In the genomic region with DNA sequence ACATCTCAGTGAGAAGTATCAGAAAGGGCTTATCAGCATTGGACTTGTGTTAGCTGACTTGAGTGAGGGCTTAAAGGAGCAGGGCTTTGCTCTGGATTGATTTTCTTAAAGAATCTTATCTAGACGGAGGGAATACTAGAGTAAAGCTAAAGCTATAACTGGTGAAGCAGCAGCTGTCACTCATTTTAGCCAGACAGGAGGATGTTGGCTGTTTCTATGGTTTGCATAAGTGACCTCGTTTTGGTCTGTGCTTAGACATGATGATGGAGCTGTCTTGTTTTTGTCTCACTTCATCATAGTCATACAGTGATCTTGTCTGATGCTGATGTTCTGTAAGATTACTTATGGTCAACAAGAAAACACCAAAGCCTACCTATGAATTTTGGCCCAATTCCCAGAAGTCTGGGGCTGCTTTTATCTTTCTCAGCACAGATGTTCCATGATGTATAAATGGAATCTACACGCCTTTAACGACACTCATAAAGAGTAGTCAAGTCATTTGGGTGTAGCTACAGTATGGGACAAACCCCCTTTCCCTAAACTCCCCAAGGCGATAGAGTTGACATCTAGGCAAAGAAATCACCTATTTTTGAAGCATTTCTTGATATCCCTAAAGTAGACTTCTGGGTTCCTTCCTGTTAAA, we compare ENCODE assay signal across 1 cellular context.
TF ChIP-seq lines count a peak whose summit lies in the region.

No MANE protein-coding gene starts in this region.

TF ChIP-seq in K562, 482 proteins besides CTCF, POLR2A, EP300 and RAD21 (continued from another document and continues in another):
- peak; percentile 41; the same call in 1 of the 2 replicates for TF ChIP-seq JUN (IDR thresholded peaks at IDR 0.05; ENCODE audit: borderline replicate concordance, low read depth, low read length)
- no peak for TF ChIP-seq JUN (CRISPR knock-in tag; IDR thresholded peaks at IDR 0.05; ENCODE audit: borderline replicate concordance)
- no peak for TF ChIP-seq ZNF76 (CRISPR knock-in tag; IDR thresholded peaks at IDR 0.05; ENCODE audit: borderline replicate concordance)
- TF ChIP-seq, protein P1, sequence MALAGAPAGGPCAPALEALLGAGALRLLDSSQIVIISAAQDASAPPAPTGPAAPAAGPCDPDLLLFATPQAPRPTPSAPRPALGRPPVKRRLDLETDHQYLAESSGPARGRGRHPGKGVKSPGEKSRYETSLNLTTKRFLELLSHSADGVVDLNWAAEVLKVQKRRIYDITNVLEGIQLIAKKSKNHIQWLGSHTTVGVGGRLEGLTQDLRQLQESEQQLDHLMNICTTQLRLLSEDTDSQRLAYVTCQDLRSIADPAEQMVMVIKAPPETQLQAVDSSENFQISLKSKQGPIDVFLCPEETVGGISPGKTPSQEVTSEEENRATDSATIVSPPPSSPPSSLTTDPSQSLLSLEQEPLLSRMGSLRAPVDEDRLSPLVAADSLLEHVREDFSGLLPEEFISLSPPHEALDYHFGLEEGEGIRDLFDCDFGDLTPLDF (CRISPR knock-in tag; IDR thresholded peaks at IDR 0.05) = no peak
- TF ChIP-seq, protein P2, sequence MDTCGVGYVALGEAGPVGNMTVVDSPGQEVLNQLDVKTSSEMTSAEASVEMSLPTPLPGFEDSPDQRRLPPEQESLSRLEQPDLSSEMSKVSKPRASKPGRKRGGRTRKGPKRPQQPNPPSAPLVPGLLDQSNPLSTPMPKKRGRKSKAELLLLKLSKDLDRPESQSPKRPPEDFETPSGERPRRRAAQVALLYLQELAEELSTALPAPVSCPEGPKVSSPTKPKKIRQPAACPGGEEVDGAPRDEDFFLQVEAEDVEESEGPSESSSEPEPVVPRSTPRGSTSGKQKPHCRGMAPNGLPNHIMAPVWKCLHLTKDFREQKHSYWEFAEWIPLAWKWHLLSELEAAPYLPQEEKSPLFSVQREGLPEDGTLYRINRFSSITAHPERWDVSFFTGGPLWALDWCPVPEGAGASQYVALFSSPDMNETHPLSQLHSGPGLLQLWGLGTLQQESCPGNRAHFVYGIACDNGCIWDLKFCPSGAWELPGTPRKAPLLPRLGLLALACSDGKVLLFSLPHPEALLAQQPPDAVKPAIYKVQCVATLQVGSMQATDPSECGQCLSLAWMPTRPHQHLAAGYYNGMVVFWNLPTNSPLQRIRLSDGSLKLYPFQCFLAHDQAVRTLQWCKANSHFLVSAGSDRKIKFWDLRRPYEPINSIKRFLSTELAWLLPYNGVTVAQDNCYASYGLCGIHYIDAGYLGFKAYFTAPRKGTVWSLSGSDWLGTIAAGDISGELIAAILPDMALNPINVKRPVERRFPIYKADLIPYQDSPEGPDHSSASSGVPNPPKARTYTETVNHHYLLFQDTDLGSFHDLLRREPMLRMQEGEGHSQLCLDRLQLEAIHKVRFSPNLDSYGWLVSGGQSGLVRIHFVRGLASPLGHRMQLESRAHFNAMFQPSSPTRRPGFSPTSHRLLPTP (IDR thresholded peaks at IDR 0.05; ENCODE audit: borderline replicate concordance, extremely low read depth, insufficient read length) = no peak
- TF ChIP-seq PRPF4 (IDR thresholded peaks at IDR 0.05; ENCODE audit: insufficient read depth, low read depth, low read length, poor library complexity, severe bottlenecking) = no peak
- no peak for TF ChIP-seq ZNF445 (CRISPR knock-in tag; IDR thresholded peaks at IDR 0.05; ENCODE audit: low read depth)
- TF ChIP-seq, protein P3, sequence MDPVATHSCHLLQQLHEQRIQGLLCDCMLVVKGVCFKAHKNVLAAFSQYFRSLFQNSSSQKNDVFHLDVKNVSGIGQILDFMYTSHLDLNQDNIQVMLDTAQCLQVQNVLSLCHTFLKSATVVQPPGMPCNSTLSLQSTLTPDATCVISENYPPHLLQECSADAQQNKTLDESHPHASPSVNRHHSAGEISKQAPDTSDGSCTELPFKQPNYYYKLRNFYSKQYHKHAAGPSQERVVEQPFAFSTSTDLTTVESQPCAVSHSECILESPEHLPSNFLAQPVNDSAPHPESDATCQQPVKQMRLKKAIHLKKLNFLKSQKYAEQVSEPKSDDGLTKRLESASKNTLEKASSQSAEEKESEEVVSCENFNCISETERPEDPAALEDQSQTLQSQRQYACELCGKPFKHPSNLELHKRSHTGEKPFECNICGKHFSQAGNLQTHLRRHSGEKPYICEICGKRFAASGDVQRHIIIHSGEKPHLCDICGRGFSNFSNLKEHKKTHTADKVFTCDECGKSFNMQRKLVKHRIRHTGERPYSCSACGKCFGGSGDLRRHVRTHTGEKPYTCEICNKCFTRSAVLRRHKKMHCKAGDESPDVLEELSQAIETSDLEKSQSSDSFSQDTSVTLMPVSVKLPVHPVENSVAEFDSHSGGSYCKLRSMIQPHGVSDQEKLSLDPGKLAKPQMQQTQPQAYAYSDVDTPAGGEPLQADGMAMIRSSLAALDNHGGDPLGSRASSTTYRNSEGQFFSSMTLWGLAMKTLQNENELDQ (CRISPR knock-in tag; IDR thresholded peaks at IDR 0.05; ENCODE audit: borderline replicate concordance) = no peak
- TF ChIP-seq ARID1B (IDR thresholded peaks at IDR 0.05) = peak; percentile 97
- no peak for TF ChIP-seq BRD4 (IDR thresholded peaks at IDR 0.05)
- TF ChIP-seq, protein P4, sequence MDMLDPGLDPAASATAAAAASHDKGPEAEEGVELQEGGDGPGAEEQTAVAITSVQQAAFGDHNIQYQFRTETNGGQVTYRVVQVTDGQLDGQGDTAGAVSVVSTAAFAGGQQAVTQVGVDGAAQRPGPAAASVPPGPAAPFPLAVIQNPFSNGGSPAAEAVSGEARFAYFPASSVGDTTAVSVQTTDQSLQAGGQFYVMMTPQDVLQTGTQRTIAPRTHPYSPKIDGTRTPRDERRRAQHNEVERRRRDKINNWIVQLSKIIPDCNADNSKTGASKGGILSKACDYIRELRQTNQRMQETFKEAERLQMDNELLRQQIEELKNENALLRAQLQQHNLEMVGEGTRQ (CRISPR knock-in tag; IDR thresholded peaks at IDR 0.05) = no peak
- TF ChIP-seq SMAD3 (CRISPR knock-in tag; conservative IDR thresholded peaks at IDR 0.05) = no peak
- no peak for TF ChIP-seq ZNF551 (CRISPR knock-in tag; IDR thresholded peaks at IDR 0.05)
- TF ChIP-seq DPF2 (IDR thresholded peaks at IDR 0.05) = peak; percentile 96
- TF ChIP-seq ZNF586 (CRISPR knock-in tag; conservative IDR thresholded peaks at IDR 0.05) = no peak
- TF ChIP-seq SAFB (IDR thresholded peaks at IDR 0.05; ENCODE audit: borderline replicate concordance, low read depth, low read length) = no peak
- TF ChIP-seq GTF2A2 (tag; IDR thresholded peaks at IDR 0.05) = no peak
- TF ChIP-seq, protein P5, sequence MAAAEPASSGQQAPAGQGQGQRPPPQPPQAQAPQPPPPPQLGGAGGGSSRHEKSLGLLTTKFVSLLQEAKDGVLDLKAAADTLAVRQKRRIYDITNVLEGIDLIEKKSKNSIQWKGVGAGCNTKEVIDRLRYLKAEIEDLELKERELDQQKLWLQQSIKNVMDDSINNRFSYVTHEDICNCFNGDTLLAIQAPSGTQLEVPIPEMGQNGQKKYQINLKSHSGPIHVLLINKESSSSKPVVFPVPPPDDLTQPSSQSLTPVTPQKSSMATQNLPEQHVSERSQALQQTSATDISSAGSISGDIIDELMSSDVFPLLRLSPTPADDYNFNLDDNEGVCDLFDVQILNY (CRISPR knock-in tag; IDR thresholded peaks at IDR 0.05) = no peak
- peak; percentile 25; the same call in 1 of the 2 replicates for TF ChIP-seq RFX1 (IDR thresholded peaks at IDR 0.05)
- TF ChIP-seq POLR2H (tag; IDR thresholded peaks at IDR 0.05; ENCODE audit: low read depth) = no peak
- peak; percentile 84 to 95; a peak in 3 of 4 replicates for TF ChIP-seq TBL1XR1 (IDR thresholded peaks at IDR 0.05; ENCODE audit: low read length in 2 of 2)
- TF ChIP-seq NBN (IDR thresholded peaks at IDR 0.05; ENCODE audit: low read depth) = peak; percentile 84; the same call in 1 of the 2 replicates
- TF ChIP-seq XRCC5 (IDR thresholded peaks at IDR 0.05; ENCODE audit: low read depth, low read length) = no peak
- TF ChIP-seq HCFC1 (IDR thresholded peaks at IDR 0.05; ENCODE audit: low read depth, low read length) = no peak
- no peak for TF ChIP-seq PHTF2 (CRISPR knock-in tag; IDR thresholded peaks at IDR 0.05)
- TF ChIP-seq, protein P6, sequence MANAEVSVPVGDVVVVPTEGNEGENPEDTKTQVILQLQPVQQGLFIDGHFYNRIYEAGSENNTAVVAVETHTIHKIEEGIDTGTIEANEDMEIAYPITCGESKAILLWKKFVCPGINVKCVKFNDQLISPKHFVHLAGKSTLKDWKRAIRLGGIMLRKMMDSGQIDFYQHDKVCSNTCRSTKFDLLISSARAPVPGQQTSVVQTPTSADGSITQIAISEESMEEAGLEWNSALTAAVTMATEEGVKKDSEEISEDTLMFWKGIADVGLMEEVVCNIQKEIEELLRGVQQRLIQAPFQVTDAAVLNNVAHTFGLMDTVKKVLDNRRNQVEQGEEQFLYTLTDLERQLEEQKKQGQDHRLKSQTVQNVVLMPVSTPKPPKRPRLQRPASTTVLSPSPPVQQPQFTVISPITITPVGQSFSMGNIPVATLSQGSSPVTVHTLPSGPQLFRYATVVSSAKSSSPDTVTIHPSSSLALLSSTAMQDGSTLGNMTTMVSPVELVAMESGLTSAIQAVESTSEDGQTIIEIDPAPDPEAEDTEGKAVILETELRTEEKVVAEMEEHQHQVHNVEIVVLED (CRISPR knock-in tag; IDR thresholded peaks at IDR 0.05) = no peak
- TF ChIP-seq CXXC5 (CRISPR knock-in tag; IDR thresholded peaks at IDR 0.05) = peak; percentile 84
- TF ChIP-seq ETV6 (IDR thresholded peaks at IDR 0.05; ENCODE audit: borderline replicate concordance in 1 of 2, low read depth in 2 of 2, low read length in 1 of 2) = no peak
- TF ChIP-seq ETV6 (CRISPR knock-in tag; IDR thresholded peaks at IDR 0.05; ENCODE audit: borderline replicate concordance) = no peak
- TF ChIP-seq HDAC2 (IDR thresholded peaks at IDR 0.05) = peak; percentile 97
- no peak for TF ChIP-seq ZFP1 (CRISPR knock-in tag; IDR thresholded peaks at IDR 0.05)
- TF ChIP-seq HMG20A (CRISPR knock-in tag; conservative IDR thresholded peaks at IDR 0.05) = no peak
- TF ChIP-seq ZNF197 (CRISPR knock-in tag; IDR thresholded peaks at IDR 0.05; ENCODE audit: low read depth) = no peak
- no peak for TF ChIP-seq PURB (CRISPR knock-in tag; IDR thresholded peaks at IDR 0.05; ENCODE audit: low read depth)
- TF ChIP-seq HDAC6 (IDR thresholded peaks at IDR 0.05; ENCODE audit: low read depth, low read length) = no peak
- TF ChIP-seq, protein P7, sequence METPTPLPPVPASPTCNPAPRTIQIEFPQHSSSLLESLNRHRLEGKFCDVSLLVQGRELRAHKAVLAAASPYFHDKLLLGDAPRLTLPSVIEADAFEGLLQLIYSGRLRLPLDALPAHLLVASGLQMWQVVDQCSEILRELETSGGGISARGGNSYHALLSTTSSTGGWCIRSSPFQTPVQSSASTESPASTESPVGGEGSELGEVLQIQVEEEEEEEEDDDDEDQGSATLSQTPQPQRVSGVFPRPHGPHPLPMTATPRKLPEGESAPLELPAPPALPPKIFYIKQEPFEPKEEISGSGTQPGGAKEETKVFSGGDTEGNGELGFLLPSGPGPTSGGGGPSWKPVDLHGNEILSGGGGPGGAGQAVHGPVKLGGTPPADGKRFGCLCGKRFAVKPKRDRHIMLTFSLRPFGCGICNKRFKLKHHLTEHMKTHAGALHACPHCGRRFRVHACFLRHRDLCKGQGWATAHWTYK (CRISPR knock-in tag; IDR thresholded peaks at IDR 0.05) = no peak
- TF ChIP-seq SRF (CRISPR knock-in tag; IDR thresholded peaks at IDR 0.05) = no peak
- TF ChIP-seq SREBF2 (CRISPR knock-in tag; IDR thresholded peaks at IDR 0.05) = no peak
- no peak for TF ChIP-seq SIRT6 (IDR thresholded peaks at IDR 0.05; ENCODE audit: low read depth, low read length)
- TF ChIP-seq SMARCA4 (IDR thresholded peaks at IDR 0.05) = peak; percentile 97
- no peak for TF ChIP-seq ZNF263 (CRISPR knock-in tag; IDR thresholded peaks at IDR 0.05; ENCODE audit: borderline replicate concordance)
- TF ChIP-seq TCF7L2 (IDR thresholded peaks at IDR 0.05; ENCODE audit: low read depth, low read length) = no peak
- TF ChIP-seq NR2C1 (IDR thresholded peaks at IDR 0.05) = no peak
- TF ChIP-seq NR2C1 (tag; IDR thresholded peaks at IDR 0.05) = no peak
- no peak for TF ChIP-seq HNRNPLL (IDR thresholded peaks at IDR 0.05; ENCODE audit: low read depth, low read length, poor library complexity, severe bottlenecking)
- TF ChIP-seq CHD4 (IDR thresholded peaks at IDR 0.05; ENCODE audit: insufficient read depth, insufficient replicate concordance, low read depth, low read length, poor library complexity, severe bottlenecking) = no peak
- no peak for TF ChIP-seq NR2F6 (CRISPR knock-in tag; IDR thresholded peaks at IDR 0.05)
- no peak for TF ChIP-seq ZNF239 (CRISPR knock-in tag; IDR thresholded peaks at IDR 0.05)
- TF ChIP-seq, protein P8, sequence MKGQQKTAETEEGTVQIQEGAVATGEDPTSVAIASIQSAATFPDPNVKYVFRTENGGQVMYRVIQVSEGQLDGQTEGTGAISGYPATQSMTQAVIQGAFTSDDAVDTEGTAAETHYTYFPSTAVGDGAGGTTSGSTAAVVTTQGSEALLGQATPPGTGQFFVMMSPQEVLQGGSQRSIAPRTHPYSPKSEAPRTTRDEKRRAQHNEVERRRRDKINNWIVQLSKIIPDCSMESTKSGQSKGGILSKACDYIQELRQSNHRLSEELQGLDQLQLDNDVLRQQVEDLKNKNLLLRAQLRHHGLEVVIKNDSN (CRISPR knock-in tag; IDR thresholded peaks at IDR 0.05) = no peak
- TF ChIP-seq ZNF3 (CRISPR knock-in tag; IDR thresholded peaks at IDR 0.05) = no peak
- TF ChIP-seq RBM25 (IDR thresholded peaks at IDR 0.05; ENCODE audit: low read depth, low read length, severe bottlenecking) = no peak
- peak; percentile 67; the same call in 1 of the 2 replicates for TF ChIP-seq MTA3 (IDR thresholded peaks at IDR 0.05; ENCODE audit: borderline replicate concordance)
- TF ChIP-seq EP400 (IDR thresholded peaks at IDR 0.05) = peak; percentile 57
- TF ChIP-seq RCOR1 (IDR thresholded peaks at IDR 0.05; ENCODE audit: borderline replicate concordance in 1 of 2, low read depth in 2 of 2, low read length in 2 of 2) = peak; percentile 78 to 88; a peak in 3 of 4 replicates
- no peak for TF ChIP-seq HNRNPK (IDR thresholded peaks at IDR 0.05; ENCODE audit: low read depth, low read length, poor library complexity, severe bottlenecking)
- no peak for TF ChIP-seq FOXA1 (IDR thresholded peaks at IDR 0.05; ENCODE audit: borderline replicate concordance)
- TF ChIP-seq, protein P9, sequence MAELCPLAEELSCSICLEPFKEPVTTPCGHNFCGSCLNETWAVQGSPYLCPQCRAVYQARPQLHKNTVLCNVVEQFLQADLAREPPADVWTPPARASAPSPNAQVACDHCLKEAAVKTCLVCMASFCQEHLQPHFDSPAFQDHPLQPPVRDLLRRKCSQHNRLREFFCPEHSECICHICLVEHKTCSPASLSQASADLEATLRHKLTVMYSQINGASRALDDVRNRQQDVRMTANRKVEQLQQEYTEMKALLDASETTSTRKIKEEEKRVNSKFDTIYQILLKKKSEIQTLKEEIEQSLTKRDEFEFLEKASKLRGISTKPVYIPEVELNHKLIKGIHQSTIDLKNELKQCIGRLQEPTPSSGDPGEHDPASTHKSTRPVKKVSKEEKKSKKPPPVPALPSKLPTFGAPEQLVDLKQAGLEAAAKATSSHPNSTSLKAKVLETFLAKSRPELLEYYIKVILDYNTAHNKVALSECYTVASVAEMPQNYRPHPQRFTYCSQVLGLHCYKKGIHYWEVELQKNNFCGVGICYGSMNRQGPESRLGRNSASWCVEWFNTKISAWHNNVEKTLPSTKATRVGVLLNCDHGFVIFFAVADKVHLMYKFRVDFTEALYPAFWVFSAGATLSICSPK (IDR thresholded peaks at IDR 0.05; ENCODE audit: borderline replicate concordance) = no peak
- TF ChIP-seq HSF4 (CRISPR knock-in tag; IDR thresholded peaks at IDR 0.05; ENCODE audit: borderline replicate concordance) = no peak; the same call in 1 of the 2 replicates
- no peak for TF ChIP-seq HNRNPUL1 (IDR thresholded peaks at IDR 0.05; ENCODE audit: low read length)
- 0 out of 2 replicates have a peak, but pooled peaks have one; percentile 63 for TF ChIP-seq GATAD2A (IDR thresholded peaks at IDR 0.05)
